Comparison of ENCODE assay signal across 27 cellular contexts in genomic region chr3:157914882-157915281, GRCh38.
A peak's percentile ranks its signal among the peaks of the same experiment; 100 is the strongest.
DNase-seq lines count a peak whose midpoint lies in the region; ATAC-seq and TF ChIP-seq lines count a peak whose summit lies in the region.
"Had no signal": no experiment of that assay in that cellular context is flagged by ENCODE, and none has a peak within 500 bp of the region (broad histone marks: within the 10 kb centered on the region; RNA-seq: fewer than 3 reads in every experiment).

No MANE protein-coding gene starts in this region.

- H3K56ac ChIP-seq in H9 (ENCODE audit: insufficient read length, low read depth, low read length) = no peak overlapping the region

- H3K79me1 ChIP-seq in H9 (ENCODE audit: insufficient read depth, low read depth, low read length, poor library complexity, severe bottlenecking) = no peaks in the 10 kb centered on the region

- ATAC-seq in HG02763 (IDR thresholded peaks at IDR 0.05; ENCODE audit: unreplicated experiment) = no peak
- ATAC-seq: activated naive CD8-positive, alpha-beta T cell treated with anti-CD3 and anti-CD28 coated beads, Interleukin-2, amount 50 U/mL, for 24 hours; effector memory CD8-positive, alpha-beta T cell; heart left ventricle; stimulated activated naive CD8-positive, alpha-beta T cell treated with anti-CD3 and anti-CD28 coated beads, Interleukin-15, amount 100 ng/mL, for 72 hours had no signal

- H3K9me3 Mint-ChIP-seq in H9 = no peaks in the 10 kb centered on the region
- H3K9me3 Mint-ChIP-seq: activated naive CD8-positive, alpha-beta T cell treated with anti-CD3 and anti-CD28 coated beads, Interleukin-2, amount 50 U/mL, for 24 hours; brain; stimulated activated naive CD8-positive, alpha-beta T cell treated with anti-CD3 and anti-CD28 coated beads, Interleukin-15, amount 100 ng/mL, for 72 hours had no signal

- no peak overlapping the region for H3K27ac Mint-ChIP-seq in H9
- H3K27ac Mint-ChIP-seq: activated naive CD8-positive, alpha-beta T cell treated with anti-CD3 and anti-CD28 coated beads, Interleukin-2, amount 50 U/mL, for 24 hours; brain; CD4-positive, alpha-beta memory T cell; effector memory CD8-positive, alpha-beta T cell; stimulated activated naive CD8-positive, alpha-beta T cell treated with anti-CD3 and anti-CD28 coated beads, Interleukin-15, amount 100 ng/mL, for 72 hours had no signal

- no peak overlapping the region for H3T11ph ChIP-seq in H9 (ENCODE audit: low read length)

- H4K91ac ChIP-seq in H9 (ENCODE audit: insufficient read length, low read depth, low read length) = no peak overlapping the region

- H3K79me2 ChIP-seq in ACC112 (ENCODE audit: control insufficient read depth, insufficient read depth, low read length, unreplicated experiment) (no peaks in the 10 kb centered on the region), H9 (ENCODE audit: insufficient read depth, low read length) (no peaks in the 10 kb centered on the region)

- H3K9ac ChIP-seq in H9 (ENCODE audit: extremely low read depth, insufficient read length, low read length) = no peak overlapping the region

- POLR2A ChIA-PET in RWPE1 (lab: Yijun Ruan, JAX; ENCODE audit: low non-redundant PET) = no interaction called here

- H3K27ac ChIP-seq in ACC112 (ENCODE audit: low read depth, low read length) = peak overlapping the region; percentile 86
- H3K27ac ChIP-seq in RWPE1 = no peak overlapping the region
- H3K27ac ChIP-seq in H9 (ENCODE audit: insufficient read length, low read depth, low read length) = no peak overlapping the region
- H3K27ac ChIP-seq: esophagus squamous epithelium, heart left ventricle, neutrophil, tibial nerve had no signal

- no peaks in the 10 kb centered on the region; a peak in 1 of 7 replicates for H3K36me3 Mint-ChIP-seq in H9 (ENCODE audit: insufficient read depth in 1 of 3, low read depth in 3 of 3)
- H3K36me3 Mint-ChIP-seq: brain; CD4-positive, alpha-beta memory T cell had no signal

- no peak overlapping the region for H3K4me2 ChIP-seq in H9 (ENCODE audit: insufficient read depth, insufficient read length, low read length)
- H3K4me2 ChIP-seq: smooth muscle cell had no signal

- H4K8ac ChIP-seq in H9 (replicated peaks; ENCODE audit: insufficient read length, low read depth, low read length) = no peak overlapping the region

- no peak overlapping the region for H2BK120ac ChIP-seq in H9 (ENCODE audit: low read depth, low read length, poor library complexity, severe bottlenecking)

- H2BK20ac ChIP-seq in H9 (ENCODE audit: low read depth, low read length, poor library complexity, severe bottlenecking) = no peak overlapping the region

- no peak overlapping the region for H3K14ac ChIP-seq in H9 (ENCODE audit: insufficient read depth, low read length)

- no peak overlapping the region for H2BK5ac ChIP-seq in H9 (ENCODE audit: insufficient read length, low read length)

- H3K4me3 ChIP-seq in ACC112 (ENCODE audit: low read depth, low read length) (no peak overlapping the region), fibroblast of mammary gland (ENCODE audit: control insufficient read depth, low read depth, low read length) (no peak overlapping the region)
- H3K4me3 ChIP-seq: esophagus squamous epithelium, HAP-1, heart left ventricle, lung, smooth muscle cell, tibial nerve had no signal

- H3K9me3 ChIP-seq in H9 (ENCODE audit: control insufficient read depth, low read depth, low read length) = no peaks in the 10 kb centered on the region
- H3K9me3 ChIP-seq: esophagus squamous epithelium, HAP-1, heart left ventricle, neutrophil, tibial nerve had no signal

- no peaks in the 10 kb centered on the region for H3K36me3 ChIP-seq in ACC112 (ENCODE audit: insufficient read depth, low read length)
- H3K36me3 ChIP-seq: esophagus squamous epithelium, HAP-1, heart left ventricle, neutrophil, tibial nerve had no signal

- H2AFZ ChIP-seq in ACC112 (ENCODE audit: low read length, unreplicated experiment) = no peak overlapping the region
- no peak overlapping the region for H2AFZ ChIP-seq in H9 (ENCODE audit: low read length)

- no peak overlapping the region for H2AK5ac ChIP-seq in H9 (ENCODE audit: insufficient read length, low read length)

- no peaks in the 10 kb centered on the region; the same call in 1 of the 2 replicates for H3K27me3 Mint-ChIP-seq in H9 (ENCODE audit: low read depth)
- H3K27me3 Mint-ChIP-seq: activated naive CD8-positive, alpha-beta T cell treated with anti-CD3 and anti-CD28 coated beads, Interleukin-2, amount 50 U/mL, for 24 hours; CD4-positive, alpha-beta memory T cell; stimulated activated naive CD8-positive, alpha-beta T cell treated with anti-CD3 and anti-CD28 coated beads, Interleukin-15, amount 100 ng/mL, for 72 hours had no signal

- H3K4me1 Mint-ChIP-seq in H9 = peaks cover 7 to 11% of the 10 kb centered on the region in 2 experiments
- H3K4me1 Mint-ChIP-seq: activated naive CD8-positive, alpha-beta T cell treated with anti-CD3 and anti-CD28 coated beads, Interleukin-2, amount 50 U/mL, for 24 hours; CD4-positive, alpha-beta memory T cell; stimulated activated naive CD8-positive, alpha-beta T cell treated with anti-CD3 and anti-CD28 coated beads, Interleukin-15, amount 100 ng/mL, for 72 hours had no signal

- H3K23me2 ChIP-seq in H9 (ENCODE audit: insufficient read length, low read depth, low read length, poor library complexity, severe bottlenecking) = no peaks in the 10 kb centered on the region

- no peak overlapping the region for H2BK12ac ChIP-seq in H9 (ENCODE audit: insufficient read length, low read depth, low read length)

- CTCF ChIA-PET in RWPE1 (lab: Yijun Ruan, JAX) = interaction anchor here (0.6 kb wide), 1 partner anchor 41 kb away, joined by 8 read pairs; no protein-coding TSS in a partner anchor

- no peaks in the 10 kb centered on the region for H3K27me3 ChIP-seq in ACC112 (ENCODE audit: insufficient read depth, low read length)
- no peaks in the 10 kb centered on the region for H3K27me3 ChIP-seq in H9 (ENCODE audit: insufficient read depth, low read length)
- H3K27me3 ChIP-seq: esophagus squamous epithelium, heart left ventricle, neutrophil, tibial nerve had no signal

- no peak overlapping the region for H2BK15ac ChIP-seq in H9 (ENCODE audit: low read depth, low read length)

- H4K20me1 ChIP-seq in H9 (ENCODE audit: control insufficient read depth, insufficient read depth, insufficient read length) = no peaks in the 10 kb centered on the region

- TF ChIP-seq CTCF in RWPE1 (conservative IDR thresholded peaks at IDR 0.05; ENCODE audit: low read depth) (no peak), fibroblast of mammary gland (conservative IDR thresholded peaks at IDR 0.05; ENCODE audit: control insufficient read depth, insufficient read depth, low read depth, low read length) (no peak), H9 (conservative IDR thresholded peaks at IDR 0.05) (no peak)

- H3K23ac ChIP-seq in H9 (ENCODE audit: insufficient read length, low read depth, low read length) = no peak overlapping the region

- DNase-seq in HCEC 1CT (peak; percentile 5), RWPE1 (ENCODE audit: low spot score) (peak; percentile 5), fibroblast of mammary gland (ENCODE audit: low read depth) (peak; percentile 28), H9 (no peak), SHP77 (lab: John Stamatoyannopoulos, UW) (no peak), NCI-H2196 treated with DMSO at 0.1 percent for 48 hours (lab: John Stamatoyannopoulos, UW; ENCODE audit: unreplicated experiment) (no peak)
- DNase-seq: activated CD8-positive, alpha-beta memory T cell treated with anti-CD3 and anti-CD28 coated beads, Interleukin-2, amount 50 U/mL, for 48 hours; activated effector memory CD4-positive, alpha-beta T cell treated with anti-CD3 and anti-CD28 coated beads, Interleukin-2, amount 50 U/mL, for 16 hours; activated naive CD8-positive, alpha-beta T cell treated with anti-CD3 and anti-CD28 coated beads, Interleukin-2, amount 50 U/mL, for 24 hours; CD4-positive, alpha-beta memory T cell; effector memory CD8-positive, alpha-beta T cell; esophagus squamous epithelium; heart left ventricle; islet precursor cell; NCI-H1048; NCI-H1930; stimulated activated CD4-positive, alpha-beta T cell treated with anti-CD3 and anti-CD28 coated beads, Interleukin-2, amount 100 ng/mL, for 48 hours; stimulated activated naive CD8-positive, alpha-beta T cell treated with anti-CD3 and anti-CD28 coated beads, Interleukin-15, amount 100 ng/mL, for 72 hours; T-helper 1 cell had no signal

- peaks cover 47% of the 10 kb centered on the region for H3K4me1 ChIP-seq in ACC112 (ENCODE audit: control insufficient read depth, insufficient read depth, low read length, unreplicated experiment)
- peaks cover 2% of the 10 kb centered on the region; the same call in 1 of the 2 replicates for H3K4me1 ChIP-seq in H9 (ENCODE audit: insufficient read depth, low read length)
- H3K4me1 ChIP-seq: esophagus squamous epithelium, HAP-1, heart left ventricle, tibial nerve had no signal

- no peak overlapping the region for H4K5ac ChIP-seq in H9 (ENCODE audit: insufficient read length, low read depth, low read length)

- H3K18ac ChIP-seq in H9 (ENCODE audit: insufficient read length, low read depth, low read length) = no peak overlapping the region

- no peak overlapping the region for H3K4me3 Mint-ChIP-seq in H9
- H3K4me3 Mint-ChIP-seq: activated naive CD8-positive, alpha-beta T cell treated with anti-CD3 and anti-CD28 coated beads, Interleukin-2, amount 50 U/mL, for 24 hours; brain; CD4-positive, alpha-beta memory T cell; effector memory CD8-positive, alpha-beta T cell; stimulated activated naive CD8-positive, alpha-beta T cell treated with anti-CD3 and anti-CD28 coated beads, Interleukin-15, amount 100 ng/mL, for 72 hours had no signal

- H3K4ac ChIP-seq in H9 (ENCODE audit: low read depth, low read length) = no peak overlapping the region

Comparison
In these comparisons a context has a peak if more than half of its experiments do, and no peak if none do; other contexts are left out.
1. DNase-seq: peak in HCEC 1CT (single experiment), RWPE1 (single experiment) and fibroblast of mammary gland (single experiment); none in H9 (single experiment), SHP77 (0 of 2) and NCI-H2196 treated with DMSO at 0.1 percent for 48 hours (single experiment).